ENCODE assay signal across 1 cellular context in the genomic region with DNA sequence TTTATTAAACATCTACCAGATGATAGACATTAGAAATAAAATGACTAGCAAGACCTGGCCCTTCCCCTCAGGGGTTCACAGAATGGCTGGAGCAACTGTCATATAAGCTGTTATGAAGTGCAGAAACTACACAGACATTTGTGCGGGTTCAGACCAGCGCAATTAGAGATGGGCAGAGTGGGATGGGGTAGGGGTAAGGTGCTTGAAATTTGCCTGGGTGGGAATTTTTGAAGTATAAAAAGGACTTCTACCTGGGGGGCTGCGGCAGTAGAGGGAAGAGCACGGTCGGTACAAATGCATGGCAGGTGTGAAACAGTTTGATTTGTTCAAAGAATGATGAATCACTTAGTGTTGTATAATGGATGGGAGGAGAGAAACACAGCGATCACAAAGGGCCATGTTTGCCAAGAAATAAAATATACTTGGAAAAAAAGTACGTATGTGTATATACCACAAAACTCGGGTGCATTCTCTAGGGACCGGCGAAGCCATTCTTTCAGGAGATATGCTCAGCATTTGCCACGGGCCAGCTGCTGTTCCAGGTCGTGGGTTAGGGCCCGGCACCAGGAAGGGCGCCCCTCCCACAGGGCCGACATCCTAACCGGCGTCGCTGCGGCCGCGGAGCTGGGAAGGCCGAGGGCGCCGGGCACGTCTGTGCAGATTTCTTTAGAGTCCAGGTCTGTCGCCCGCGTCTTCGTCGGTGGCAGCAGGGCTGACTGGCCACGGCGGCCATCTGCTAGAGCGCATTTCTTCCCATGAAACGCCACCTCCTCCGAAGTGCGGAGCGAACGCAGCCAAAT.
TF ChIP-seq lines count a peak whose summit lies in the region.

No MANE protein-coding gene starts in this region.

TF ChIP-seq in HepG2, 621 proteins besides CTCF, POLR2A, EP300 and RAD21 (continued from another document and continues in another):
- TF ChIP-seq, protein P1, sequence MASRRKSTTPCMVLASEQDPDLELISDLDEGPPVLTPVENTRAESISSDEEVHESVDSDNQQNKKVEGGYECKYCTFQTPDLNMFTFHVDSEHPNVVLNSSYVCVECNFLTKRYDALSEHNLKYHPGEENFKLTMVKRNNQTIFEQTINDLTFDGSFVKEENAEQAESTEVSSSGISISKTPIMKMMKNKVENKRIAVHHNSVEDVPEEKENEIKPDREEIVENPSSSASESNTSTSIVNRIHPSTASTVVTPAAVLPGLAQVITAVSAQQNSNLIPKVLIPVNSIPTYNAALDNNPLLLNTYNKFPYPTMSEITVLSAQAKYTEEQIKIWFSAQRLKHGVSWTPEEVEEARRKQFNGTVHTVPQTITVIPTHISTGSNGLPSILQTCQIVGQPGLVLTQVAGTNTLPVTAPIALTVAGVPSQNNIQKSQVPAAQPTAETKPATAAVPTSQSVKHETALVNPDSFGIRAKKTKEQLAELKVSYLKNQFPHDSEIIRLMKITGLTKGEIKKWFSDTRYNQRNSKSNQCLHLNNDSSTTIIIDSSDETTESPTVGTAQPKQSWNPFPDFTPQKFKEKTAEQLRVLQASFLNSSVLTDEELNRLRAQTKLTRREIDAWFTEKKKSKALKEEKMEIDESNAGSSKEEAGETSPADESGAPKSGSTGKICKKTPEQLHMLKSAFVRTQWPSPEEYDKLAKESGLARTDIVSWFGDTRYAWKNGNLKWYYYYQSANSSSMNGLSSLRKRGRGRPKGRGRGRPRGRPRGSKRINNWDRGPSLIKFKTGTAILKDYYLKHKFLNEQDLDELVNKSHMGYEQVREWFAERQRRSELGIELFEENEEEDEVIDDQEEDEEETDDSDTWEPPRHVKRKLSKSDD (CRISPR knock-in tag; IDR thresholded peaks at IDR 0.05; ENCODE audit: low read depth), result no peak
- TF ChIP-seq NFE2L2 (IDR thresholded peaks at IDR 0.05; ENCODE audit: low read length), result no peak
- TF ChIP-seq ZBTB43 (CRISPR knock-in tag; conservative IDR thresholded peaks at IDR 0.05), result no peak
- TF ChIP-seq ZNF580 (CRISPR knock-in tag; IDR thresholded peaks at IDR 0.05; ENCODE audit: borderline replicate concordance, low read depth), result no peak
- TF ChIP-seq PRDM4 (CRISPR knock-in tag; IDR thresholded peaks at IDR 0.05; ENCODE audit: borderline replicate concordance), result no peak
- peak; percentile 79; the same call in 1 of the 2 replicates for TF ChIP-seq ZNF446 (CRISPR knock-in tag; IDR thresholded peaks at IDR 0.05)
- no peak; the same call in 1 of the 2 replicates for TF ChIP-seq CERS6 (CRISPR knock-in tag; IDR thresholded peaks at IDR 0.05)
- TF ChIP-seq HNF1A (IDR thresholded peaks at IDR 0.05; ENCODE audit: low read depth), result no peak
- TF ChIP-seq HNF1A (CRISPR knock-in tag; IDR thresholded peaks at IDR 0.05; ENCODE audit: borderline replicate concordance), result no peak
- TF ChIP-seq ZNF264 (CRISPR knock-in tag; IDR thresholded peaks at IDR 0.05), result peak; percentile 47
- no peak for TF ChIP-seq NBN (conservative IDR thresholded peaks at IDR 0.05)
- 0 out of 2 replicates have a peak, but pooled peaks have one; percentile 8 for TF ChIP-seq HMG20A (CRISPR knock-in tag; IDR thresholded peaks at IDR 0.05; ENCODE audit: borderline replicate concordance)
- TF ChIP-seq NPAS2 (CRISPR knock-in tag; IDR thresholded peaks at IDR 0.05; ENCODE audit: borderline replicate concordance), result no peak
- TF ChIP-seq USF2 (IDR thresholded peaks at IDR 0.05; ENCODE audit: low read depth, low read length), result no peak
- TF ChIP-seq USF2 (CRISPR knock-in tag; IDR thresholded peaks at IDR 0.05; ENCODE audit: borderline replicate concordance), result no peak
- no peak; the same call in 1 of the 2 replicates for TF ChIP-seq ZFYVE20 (CRISPR knock-in tag; IDR thresholded peaks at IDR 0.05; ENCODE audit: borderline replicate concordance, low read depth)
- no peak for TF ChIP-seq HIVEP1 (CRISPR knock-in tag; IDR thresholded peaks at IDR 0.05)
- TF ChIP-seq SNAI1 (CRISPR knock-in tag; IDR thresholded peaks at IDR 0.05; ENCODE audit: borderline replicate concordance), result 0 out of 2 replicates have a peak, but pooled peaks have one; percentile 40
- TF ChIP-seq PPARG (CRISPR knock-in tag; conservative IDR thresholded peaks at IDR 0.05), result no peak
- TF ChIP-seq, protein P2, sequence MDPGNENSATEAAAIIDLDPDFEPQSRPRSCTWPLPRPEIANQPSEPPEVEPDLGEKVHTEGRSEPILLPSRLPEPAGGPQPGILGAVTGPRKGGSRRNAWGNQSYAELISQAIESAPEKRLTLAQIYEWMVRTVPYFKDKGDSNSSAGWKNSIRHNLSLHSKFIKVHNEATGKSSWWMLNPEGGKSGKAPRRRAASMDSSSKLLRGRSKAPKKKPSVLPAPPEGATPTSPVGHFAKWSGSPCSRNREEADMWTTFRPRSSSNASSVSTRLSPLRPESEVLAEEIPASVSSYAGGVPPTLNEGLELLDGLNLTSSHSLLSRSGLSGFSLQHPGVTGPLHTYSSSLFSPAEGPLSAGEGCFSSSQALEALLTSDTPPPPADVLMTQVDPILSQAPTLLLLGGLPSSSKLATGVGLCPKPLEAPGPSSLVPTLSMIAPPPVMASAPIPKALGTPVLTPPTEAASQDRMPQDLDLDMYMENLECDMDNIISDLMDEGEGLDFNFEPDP (CRISPR knock-in tag; conservative IDR thresholded peaks at IDR 0.05), result 0 out of 2 replicates have a peak, but pooled peaks have one; percentile 94
- TF ChIP-seq HMG20B (CRISPR knock-in tag; conservative IDR thresholded peaks at IDR 0.05), result peak; percentile 7; the same call in 1 of the 2 replicates
- no peak for TF ChIP-seq RARA (CRISPR knock-in tag; IDR thresholded peaks at IDR 0.05)
- no peak for TF ChIP-seq ETV5 (CRISPR knock-in tag; IDR thresholded peaks at IDR 0.05; ENCODE audit: borderline replicate concordance)
- TF ChIP-seq RFXANK (CRISPR knock-in tag; IDR thresholded peaks at IDR 0.05), result no peak
- TF ChIP-seq ZNF354B (CRISPR knock-in tag; IDR thresholded peaks at IDR 0.05), result no peak
- no peak for TF ChIP-seq BHLHE40 (IDR thresholded peaks at IDR 0.05; ENCODE audit: low read length)
- no peak for TF ChIP-seq SMYD3 (CRISPR knock-in tag; IDR thresholded peaks at IDR 0.05)
- no peak for TF ChIP-seq ZNF547 (CRISPR knock-in tag; IDR thresholded peaks at IDR 0.05)
- no peak for TF ChIP-seq HOXA5 (CRISPR knock-in tag; IDR thresholded peaks at IDR 0.05)
- TF ChIP-seq, protein P3, sequence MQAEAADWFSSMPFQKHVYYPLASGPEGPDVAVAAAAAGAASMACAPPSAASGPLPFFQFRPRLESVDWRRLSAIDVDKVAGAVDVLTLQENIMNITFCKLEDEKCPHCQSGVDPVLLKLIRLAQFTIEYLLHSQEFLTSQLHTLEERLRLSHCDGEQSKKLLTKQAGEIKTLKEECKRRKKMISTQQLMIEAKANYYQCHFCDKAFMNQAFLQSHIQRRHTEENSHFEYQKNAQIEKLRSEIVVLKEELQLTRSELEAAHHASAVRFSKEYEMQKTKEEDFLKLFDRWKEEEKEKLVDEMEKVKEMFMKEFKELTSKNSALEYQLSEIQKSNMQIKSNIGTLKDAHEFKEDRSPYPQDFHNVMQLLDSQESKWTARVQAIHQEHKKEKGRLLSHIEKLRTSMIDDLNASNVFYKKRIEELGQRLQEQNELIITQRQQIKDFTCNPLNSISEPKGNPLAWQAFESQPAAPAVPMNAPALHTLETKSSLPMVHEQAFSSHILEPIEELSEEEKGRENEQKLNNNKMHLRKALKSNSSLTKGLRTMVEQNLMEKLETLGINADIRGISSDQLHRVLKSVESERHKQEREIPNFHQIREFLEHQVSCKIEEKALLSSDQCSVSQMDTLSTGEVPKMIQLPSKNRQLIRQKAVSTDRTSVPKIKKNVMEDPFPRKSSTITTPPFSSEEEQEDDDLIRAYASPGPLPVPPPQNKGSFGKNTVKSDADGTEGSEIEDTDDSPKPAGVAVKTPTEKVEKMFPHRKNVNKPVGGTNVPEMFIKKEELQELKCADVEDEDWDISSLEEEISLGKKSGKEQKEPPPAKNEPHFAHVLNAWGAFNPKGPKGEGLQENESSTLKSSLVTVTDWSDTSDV (CRISPR knock-in tag; IDR thresholded peaks at IDR 0.05), result no peak
